Comparison of ENCODE assay signal across 13 cellular contexts in genomic region chr1:159598196-159598595, GRCh38. TPM values are rescaled to one million over a fixed set of nuclear protein-coding genes. Genes with fewer than 3 reads are reported as not detected.
DNase-seq lines count a peak whose midpoint lies in the region; ATAC-seq, FAIRE-seq and TF ChIP-seq lines count a peak whose summit lies in the region.
"Had no signal": no experiment of that assay in that cellular context is flagged by ENCODE, and none has a peak within 500 bp of the region (broad histone marks: within the 10 kb centered on the region; RNA-seq: fewer than 3 reads in every experiment).

No MANE protein-coding gene starts in this region.

- no peaks in the 10 kb centered on the region for H3K9me1 ChIP-seq in keratinocyte (ENCODE audit: control insufficient read depth, extremely low read depth, insufficient read depth, low read length)

- peaks cover 14% of the 10 kb centered on the region for H3K27me3 Mint-ChIP-seq in activated T-cell treated with anti-CD3 and anti-CD28 coated beads, Interleukin-2, amount 50 U/mL, for 4 hours (ENCODE audit: low read depth)

- dilution Hi-C loops in keratinocyte (cut with MboI; ENCODE audit: extremely low pct_ligation_motif_present, low sequenced_read_pairs) = no loop called here

- H3K79me2 ChIP-seq in keratinocyte (ENCODE audit: control insufficient read depth, insufficient read depth, low read length) = no peaks in the 10 kb centered on the region

- no peaks in the 10 kb centered on the region for H3K4me1 Mint-ChIP-seq in activated T-cell treated with anti-CD3 and anti-CD28 coated beads, Interleukin-2, amount 50 U/mL, for 4 hours (ENCODE audit: low read depth)

- no peaks in the 10 kb centered on the region for H3K9me3 ChIP-seq in keratinocyte (ENCODE audit: control insufficient read depth, low read depth, low read length)
- H3K9me3 ChIP-seq: BLaER1 treated with 17β-estradiol and CSF1 and Interleukin-3, amounts not matched to agents 10 nM and 100 nM had no signal

- TF ChIP-seq CTCF in keratinocyte (optimal IDR thresholded peaks at IDR 0.05 in 1 of 3, IDR thresholded peaks at IDR 0.05 in 1 of 3, conservative IDR thresholded peaks at IDR 0.05 in 1 of 3; ENCODE audit: extremely low read depth in 1 of 3, insufficient read depth in 2 of 3, low read length in 3 of 3) = no peak

- peak; percentile 98 for FAIRE-seq in keratinocyte (lab: Jason Lieb, UNC)
- FAIRE-seq: K562 had no signal

- H3K36me3 ChIP-seq in keratinocyte (ENCODE audit: control insufficient read depth in 2 of 2, extremely low read depth in 1 of 2, insufficient read depth in 2 of 2, low read length in 2 of 2) = no peaks in the 10 kb centered on the region
- H3K36me3 ChIP-seq: BLaER1 treated with 17β-estradiol and CSF1 and Interleukin-3, amounts not matched to agents 10 nM and 100 nM had no signal

- peaks cover 24% of the 10 kb centered on the region for H3K4me1 ChIP-seq in keratinocyte (ENCODE audit: control insufficient read depth, extremely low read depth, insufficient read depth, low read length)
- H3K4me1 ChIP-seq: BLaER1 treated with 17β-estradiol and CSF1 and Interleukin-3, amounts not matched to agents 10 nM and 100 nM had no signal

- peak; percentile 58 for DNase-seq in AG08395 (ENCODE audit: low spot score)
- peak; percentile 92 for DNase-seq in LHCN-M2 (ENCODE audit: low read depth)
- DNase-seq in T47D (ENCODE audit: low read depth in 1 of 2, low spot score in 1 of 2) = peak; percentile 11 to 75
- DNase-seq in keratinocyte (ENCODE audit: low read depth, low spot score) = peak; percentile 90
- DNase-seq in activated T-cell treated with anti-CD3 and anti-CD28 coated beads, Interleukin-2, amount 50 U/mL, for 4 hours = no peak
- DNase-seq in DMS 273 (lab: John Stamatoyannopoulos, UW; ENCODE audit: unreplicated experiment) = no peak
- no peak for DNase-seq in stimulated activated CD4-positive, alpha-beta T cell treated with anti-CD3 and anti-CD28 coated beads, Interleukin-2, amount 100 ng/mL, for 48 hours
- DNase-seq: activated CD8-positive, alpha-beta T cell treated with anti-CD3 and anti-CD28 coated beads, Interleukin-2, amount 10 ng/mL, durations not matched to agents 7 days and 5 days; NCI-H2171; stimulated activated naive CD4-positive, alpha-beta T cell treated with Interleukin-2 at 50 U/mL for 16 hours had no signal

- H2AFZ ChIP-seq in keratinocyte (ENCODE audit: control insufficient read depth, low read length) = peak overlapping the region; percentile 84

- H3K27ac ChIP-seq in keratinocyte (ENCODE audit: control insufficient read depth, insufficient read depth, low read length) = peak overlapping the region; percentile 77
- H3K27ac ChIP-seq: BLaER1 treated with 17β-estradiol and CSF1 and Interleukin-3, amounts not matched to agents 10 nM and 100 nM had no signal

- H4K20me1 ChIP-seq in keratinocyte (ENCODE audit: control insufficient read depth, extremely low read depth, insufficient read depth, low read length) = no peaks in the 10 kb centered on the region
- H4K20me1 ChIP-seq: BLaER1 treated with 17β-estradiol and CSF1 and Interleukin-3, amounts not matched to agents 10 nM and 100 nM had no signal

- H3K36me3 Mint-ChIP-seq in activated T-cell treated with anti-CD3 and anti-CD28 coated beads, Interleukin-2, amount 50 U/mL, for 4 hours (ENCODE audit: insufficient read depth) = no peaks in the 10 kb centered on the region

- H3K4me2 ChIP-seq in keratinocyte (ENCODE audit: control insufficient read depth, extremely low read depth, insufficient read depth, low read depth, low read length) = peak overlapping the region; percentile 49
- H3K4me2 ChIP-seq: BLaER1 treated with 17β-estradiol and CSF1 and Interleukin-3, amounts not matched to agents 10 nM and 100 nM had no signal

- in situ Hi-C loops in T47D (cut with HindIII; ENCODE audit: low pct_unique_long_range_greater_than_20kb, low sequenced_read_pairs) = no loop called here

- H3K4me3 ChIP-seq in keratinocyte (ENCODE audit: control insufficient read depth in 2 of 3, extremely low read depth in 1 of 3, insufficient read depth in 2 of 3, low read depth in 1 of 3, low read length in 3 of 3) = peak overlapping the region in 1 of 3 experiments; percentile 5
- H3K4me3 ChIP-seq: BLaER1 treated with 17β-estradiol and CSF1 and Interleukin-3, amounts not matched to agents 10 nM and 100 nM; K562 had no signal

- H3K9me3 Mint-ChIP-seq in activated T-cell treated with anti-CD3 and anti-CD28 coated beads, Interleukin-2, amount 50 U/mL, for 4 hours = no peaks in the 10 kb centered on the region

- ATAC-seq in activated T-cell treated with anti-CD3 and anti-CD28 coated beads, Interleukin-2, amount 50 U/mL, for 4 hours = no peak
- no peak for ATAC-seq in GM21381 (IDR thresholded peaks at IDR 0.05; ENCODE audit: unreplicated experiment)
- ATAC-seq: activated CD8-positive, alpha-beta T cell treated with anti-CD3 and anti-CD28 coated beads, Interleukin-2, amount 10 ng/mL, durations not matched to agents 7 days and 5 days; K562 had no signal

- H3K4me3 Mint-ChIP-seq in activated T-cell treated with anti-CD3 and anti-CD28 coated beads, Interleukin-2, amount 50 U/mL, for 4 hours = no peak overlapping the region
- H3K4me3 Mint-ChIP-seq: activated CD8-positive, alpha-beta T cell treated with anti-CD3 and anti-CD28 coated beads, Interleukin-2, amount 10 ng/mL, durations not matched to agents 7 days and 5 days had no signal

- no peaks in the 10 kb centered on the region for H3K27me3 ChIP-seq in keratinocyte (ENCODE audit: control insufficient read depth, extremely low read depth, insufficient read depth, low read length)
- H3K27me3 ChIP-seq: BLaER1 treated with 17β-estradiol and CSF1 and Interleukin-3, amounts not matched to agents 10 nM and 100 nM had no signal

- H3K9ac ChIP-seq in keratinocyte (ENCODE audit: control insufficient read depth, extremely low read depth, insufficient read depth, low read length) = no peak overlapping the region
- H3K9ac ChIP-seq: BLaER1 treated with 17β-estradiol and CSF1 and Interleukin-3, amounts not matched to agents 10 nM and 100 nM had no signal

RNA-seq across cellular contexts. Expression of gene APCS, which starts 10.6 kb away (rescaled TPM):
- total RNA-seq in LHCN-M2 (2014; rRNA removed) = not detected in 2 replicates
- not detected for polyA plus RNA-seq in LHCN-M2 (2012)
- not detected in 3 replicates for polyA plus RNA-seq in keratinocyte
- polyA plus RNA-seq in keratinocyte (2011; ENCODE audit: low read depth) = not detected
- polyA plus RNA-seq in keratinocyte (2011; cell fraction: cytosol; rRNA removed) = not detected in 2 replicates
- polyA plus RNA-seq in keratinocyte (2011; cell fraction: nucleus; rRNA removed) = not detected in 2 replicates
- not detected in 2 replicates for polyA plus RNA-seq in keratinocyte (2012; ENCODE audit: low replicate concordance)
- polyA minus RNA-seq in keratinocyte = not detected in 3 replicates
- not detected for polyA minus RNA-seq in keratinocyte (2011; cell fraction: cytosol; rRNA and poly(A)+ RNA removed)
- polyA minus RNA-seq in keratinocyte (2011; cell fraction: nucleus; rRNA and poly(A)+ RNA removed) = not detected in 2 replicates
- total RNA-seq in activated T-cell treated with anti-CD3 and anti-CD28 coated beads, Interleukin-2, amount 50 U/mL, for 4 hours = under 1 TPM in 2 of 3 donors, not detected in 1; 0.25 to 0.43 TPM
- total RNA-seq: activated CD8-positive, alpha-beta T cell treated with anti-CD3 and anti-CD28 coated beads, Interleukin-2, amount 10 ng/mL, durations not matched to agents 7 days and 5 days had no signal
- polyA plus RNA-seq: K562 had no signal

Comparison
In these comparisons a context has a peak if more than half of its experiments do, and no peak if none do; other contexts are left out.
1. DNase-seq: peak in AG08395 (single experiment), LHCN-M2 (single experiment), T47D (2 of 2) and keratinocyte (single experiment); none in activated T-cell treated with anti-CD3 and anti-CD28 coated beads, Interleukin-2, amount 50 U/mL, for 4 hours (single experiment), DMS 273 (single experiment) and stimulated activated CD4-positive, alpha-beta T cell treated with anti-CD3 and anti-CD28 coated beads, Interleukin-2, amount 100 ng/mL, for 48 hours (0 of 2).